Comparison of ENCODE assay signal across 1 cellular context in the genomic region with DNA sequence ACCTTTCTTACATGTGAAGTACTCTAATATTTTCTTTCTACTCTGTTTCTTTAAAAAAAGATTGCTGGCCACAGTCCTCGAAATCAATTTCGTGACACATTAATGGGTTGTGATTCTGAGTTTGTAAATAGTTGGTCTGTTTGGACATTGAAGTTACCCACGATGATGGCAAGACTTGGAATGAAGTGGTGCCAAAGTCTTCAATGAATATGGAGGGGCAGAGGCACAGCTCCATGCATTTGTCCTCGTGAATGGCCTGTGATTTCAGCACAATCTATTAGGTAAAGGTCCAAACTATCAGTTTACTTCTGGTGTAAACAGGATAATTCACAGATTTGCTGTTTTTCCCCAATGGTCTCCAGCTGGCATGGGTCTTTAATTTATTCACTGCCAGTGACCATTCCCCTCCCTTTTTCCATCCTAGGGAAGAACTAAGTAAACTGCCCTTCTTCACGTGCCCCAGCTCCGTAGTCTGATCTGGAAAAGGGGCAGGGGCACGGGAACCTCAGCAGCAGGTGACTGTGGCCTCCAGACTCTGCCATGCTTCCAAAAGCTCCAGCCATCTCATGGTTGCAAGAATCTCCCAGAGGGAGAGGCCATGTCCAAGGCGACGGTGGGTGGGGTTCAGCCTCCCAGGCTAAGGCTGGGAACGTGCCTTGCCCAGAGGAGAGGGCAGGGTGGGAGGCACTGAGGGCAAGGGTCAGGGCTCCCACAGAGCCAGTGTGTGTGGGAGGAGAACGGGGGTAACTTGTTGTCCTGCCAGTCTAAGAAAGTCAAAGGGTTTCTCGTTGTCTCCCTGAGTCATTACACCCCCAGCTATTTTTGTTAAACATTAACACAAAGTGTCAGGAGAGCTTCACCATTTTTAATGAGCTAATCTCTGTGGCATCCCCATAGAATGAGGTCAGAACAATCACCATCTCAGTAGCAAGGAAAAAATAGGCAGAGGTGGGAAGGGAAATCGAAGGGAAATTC.
TF ChIP-seq lines count a peak whose summit lies in the region.

No MANE protein-coding gene starts in this region.

TF ChIP-seq in GM12878, 131 proteins besides CTCF, POLR2A, EP300 and RAD21:
- TF ChIP-seq, protein P1, sequence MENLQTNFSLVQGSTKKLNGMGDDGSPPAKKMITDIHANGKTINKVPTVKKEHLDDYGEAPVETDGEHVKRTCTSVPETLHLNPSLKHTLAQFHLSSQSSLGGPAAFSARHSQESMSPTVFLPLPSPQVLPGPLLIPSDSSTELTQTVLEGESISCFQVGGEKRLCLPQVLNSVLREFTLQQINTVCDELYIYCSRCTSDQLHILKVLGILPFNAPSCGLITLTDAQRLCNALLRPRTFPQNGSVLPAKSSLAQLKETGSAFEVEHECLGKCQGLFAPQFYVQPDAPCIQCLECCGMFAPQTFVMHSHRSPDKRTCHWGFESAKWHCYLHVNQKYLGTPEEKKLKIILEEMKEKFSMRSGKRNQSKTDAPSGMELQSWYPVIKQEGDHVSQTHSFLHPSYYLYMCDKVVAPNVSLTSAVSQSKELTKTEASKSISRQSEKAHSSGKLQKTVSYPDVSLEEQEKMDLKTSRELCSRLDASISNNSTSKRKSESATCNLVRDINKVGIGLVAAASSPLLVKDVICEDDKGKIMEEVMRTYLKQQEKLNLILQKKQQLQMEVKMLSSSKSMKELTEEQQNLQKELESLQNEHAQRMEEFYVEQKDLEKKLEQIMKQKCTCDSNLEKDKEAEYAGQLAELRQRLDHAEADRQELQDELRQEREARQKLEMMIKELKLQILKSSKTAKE (IDR thresholded peaks at IDR 0.05; ENCODE audit: low read depth, poor library complexity, severe bottlenecking): peak; percentile 45
- TF ChIP-seq, protein P2, sequence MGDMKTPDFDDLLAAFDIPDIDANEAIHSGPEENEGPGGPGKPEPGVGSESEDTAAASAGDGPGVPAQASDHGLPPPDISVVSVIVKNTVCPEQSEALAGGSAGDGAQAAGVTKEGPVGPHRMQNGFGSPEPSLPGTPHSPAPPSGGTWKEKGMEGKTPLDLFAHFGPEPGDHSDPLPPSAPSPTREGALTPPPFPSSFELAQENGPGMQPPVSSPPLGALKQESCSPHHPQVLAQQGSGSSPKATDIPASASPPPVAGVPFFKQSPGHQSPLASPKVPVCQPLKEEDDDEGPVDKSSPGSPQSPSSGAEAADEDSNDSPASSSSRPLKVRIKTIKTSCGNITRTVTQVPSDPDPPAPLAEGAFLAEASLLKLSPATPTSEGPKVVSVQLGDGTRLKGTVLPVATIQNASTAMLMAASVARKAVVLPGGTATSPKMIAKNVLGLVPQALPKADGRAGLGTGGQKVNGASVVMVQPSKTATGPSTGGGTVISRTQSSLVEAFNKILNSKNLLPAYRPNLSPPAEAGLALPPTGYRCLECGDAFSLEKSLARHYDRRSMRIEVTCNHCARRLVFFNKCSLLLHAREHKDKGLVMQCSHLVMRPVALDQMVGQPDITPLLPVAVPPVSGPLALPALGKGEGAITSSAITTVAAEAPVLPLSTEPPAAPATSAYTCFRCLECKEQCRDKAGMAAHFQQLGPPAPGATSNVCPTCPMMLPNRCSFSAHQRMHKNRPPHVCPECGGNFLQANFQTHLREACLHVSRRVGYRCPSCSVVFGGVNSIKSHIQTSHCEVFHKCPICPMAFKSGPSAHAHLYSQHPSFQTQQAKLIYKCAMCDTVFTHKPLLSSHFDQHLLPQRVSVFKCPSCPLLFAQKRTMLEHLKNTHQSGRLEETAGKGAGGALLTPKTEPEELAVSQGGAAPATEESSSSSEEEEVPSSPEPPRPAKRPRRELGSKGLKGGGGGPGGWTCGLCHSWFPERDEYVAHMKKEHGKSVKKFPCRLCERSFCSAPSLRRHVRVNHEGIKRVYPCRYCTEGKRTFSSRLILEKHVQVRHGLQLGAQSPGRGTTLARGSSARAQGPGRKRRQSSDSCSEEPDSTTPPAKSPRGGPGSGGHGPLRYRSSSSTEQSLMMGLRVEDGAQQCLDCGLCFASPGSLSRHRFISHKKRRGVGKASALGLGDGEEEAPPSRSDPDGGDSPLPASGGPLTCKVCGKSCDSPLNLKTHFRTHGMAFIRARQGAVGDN (IDR thresholded peaks at IDR 0.05): 0 out of 2 replicates have a peak, but pooled peaks have one; percentile 35
- TF ChIP-seq IKZF1 (conservative IDR thresholded peaks at IDR 0.05) (peak; percentile 69; the same call in 1 of the 2 replicates), ATF7 (IDR thresholded peaks at IDR 0.05; ENCODE audit: low read depth) (peak; percentile 97), BHLHE40 (IDR thresholded peaks at IDR 0.05; ENCODE audit: borderline replicate concordance in 1 of 2, low read depth in 2 of 2, low read length in 1 of 2) (peak; percentile 34 to 49; a peak in 2 of 4 replicates), CEBPB (IDR thresholded peaks at IDR 0.05; ENCODE audit: borderline replicate concordance in 1 of 2, low read depth in 2 of 2, low read length in 2 of 2) (no peak), SRF (IDR thresholded peaks at IDR 0.05; ENCODE audit: low read depth in 2 of 2, low read length in 2 of 2) (no peak), CHD2 (IDR thresholded peaks at IDR 0.05; ENCODE audit: borderline replicate concordance, low read depth, low read length) (0 out of 2 replicates have a peak, but pooled peaks have one; percentile 36), NR2C1 (IDR thresholded peaks at IDR 0.05) (peak; percentile 42; the same call in 1 of the 2 replicates), SMARCA5 (IDR thresholded peaks at IDR 0.05) (0 out of 2 replicates have a peak, but pooled peaks have one; percentile 33), NR2F1 (conservative IDR thresholded peaks at IDR 0.05) (peak; percentile 86), NBN (IDR thresholded peaks at IDR 0.05) (peak; percentile 51; the same call in 1 of the 2 replicates), DPF2 (IDR thresholded peaks at IDR 0.05) (peak; percentile 70), MTA2 (IDR thresholded peaks at IDR 0.05; ENCODE audit: low read depth) (peak; percentile 86), IKZF2 (IDR thresholded peaks at IDR 0.05) (peak; percentile 66; a peak in 3 of 4 replicates), BACH1 (IDR thresholded peaks at IDR 0.05; ENCODE audit: borderline replicate concordance) (0 out of 2 replicates have a peak, but pooled peaks have one; percentile 28), FOXK2 (IDR thresholded peaks at IDR 0.05) (no peak)
- TF ChIP-seq, protein P3, sequence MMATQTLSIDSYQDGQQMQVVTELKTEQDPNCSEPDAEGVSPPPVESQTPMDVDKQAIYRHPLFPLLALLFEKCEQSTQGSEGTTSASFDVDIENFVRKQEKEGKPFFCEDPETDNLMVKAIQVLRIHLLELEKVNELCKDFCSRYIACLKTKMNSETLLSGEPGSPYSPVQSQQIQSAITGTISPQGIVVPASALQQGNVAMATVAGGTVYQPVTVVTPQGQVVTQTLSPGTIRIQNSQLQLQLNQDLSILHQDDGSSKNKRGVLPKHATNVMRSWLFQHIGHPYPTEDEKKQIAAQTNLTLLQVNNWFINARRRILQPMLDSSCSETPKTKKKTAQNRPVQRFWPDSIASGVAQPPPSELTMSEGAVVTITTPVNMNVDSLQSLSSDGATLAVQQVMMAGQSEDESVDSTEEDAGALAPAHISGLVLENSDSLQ (IDR thresholded peaks at IDR 0.05): peak; percentile 55
- TF ChIP-seq, protein P4, sequence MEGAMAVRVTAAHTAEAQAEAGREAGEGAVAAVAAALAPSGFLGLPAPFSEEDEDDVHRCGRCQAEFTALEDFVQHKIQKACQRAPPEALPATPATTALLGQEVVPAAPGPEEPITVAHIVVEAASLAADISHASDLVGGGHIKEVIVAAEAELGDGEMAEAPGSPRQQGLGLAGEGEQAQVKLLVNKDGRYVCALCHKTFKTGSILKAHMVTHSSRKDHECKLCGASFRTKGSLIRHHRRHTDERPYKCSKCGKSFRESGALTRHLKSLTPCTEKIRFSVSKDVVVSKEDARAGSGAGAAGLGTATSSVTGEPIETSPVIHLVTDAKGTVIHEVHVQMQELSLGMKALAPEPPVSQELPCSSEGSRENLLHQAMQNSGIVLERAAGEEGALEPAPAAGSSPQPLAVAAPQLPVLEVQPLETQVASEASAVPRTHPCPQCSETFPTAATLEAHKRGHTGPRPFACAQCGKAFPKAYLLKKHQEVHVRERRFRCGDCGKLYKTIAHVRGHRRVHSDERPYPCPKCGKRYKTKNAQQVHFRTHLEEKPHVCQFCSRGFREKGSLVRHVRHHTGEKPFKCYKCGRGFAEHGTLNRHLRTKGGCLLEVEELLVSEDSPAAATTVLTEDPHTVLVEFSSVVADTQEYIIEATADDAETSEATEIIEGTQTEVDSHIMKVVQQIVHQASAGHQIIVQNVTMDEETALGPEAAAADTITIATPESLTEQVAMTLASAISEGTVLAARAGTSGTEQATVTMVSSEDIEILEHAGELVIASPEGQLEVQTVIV (IDR thresholded peaks at IDR 0.05; ENCODE audit: borderline replicate concordance, partially characterized antibody): no peak
